Comparison of ENCODE assay signal across 24 cellular contexts in the genomic region with DNA sequence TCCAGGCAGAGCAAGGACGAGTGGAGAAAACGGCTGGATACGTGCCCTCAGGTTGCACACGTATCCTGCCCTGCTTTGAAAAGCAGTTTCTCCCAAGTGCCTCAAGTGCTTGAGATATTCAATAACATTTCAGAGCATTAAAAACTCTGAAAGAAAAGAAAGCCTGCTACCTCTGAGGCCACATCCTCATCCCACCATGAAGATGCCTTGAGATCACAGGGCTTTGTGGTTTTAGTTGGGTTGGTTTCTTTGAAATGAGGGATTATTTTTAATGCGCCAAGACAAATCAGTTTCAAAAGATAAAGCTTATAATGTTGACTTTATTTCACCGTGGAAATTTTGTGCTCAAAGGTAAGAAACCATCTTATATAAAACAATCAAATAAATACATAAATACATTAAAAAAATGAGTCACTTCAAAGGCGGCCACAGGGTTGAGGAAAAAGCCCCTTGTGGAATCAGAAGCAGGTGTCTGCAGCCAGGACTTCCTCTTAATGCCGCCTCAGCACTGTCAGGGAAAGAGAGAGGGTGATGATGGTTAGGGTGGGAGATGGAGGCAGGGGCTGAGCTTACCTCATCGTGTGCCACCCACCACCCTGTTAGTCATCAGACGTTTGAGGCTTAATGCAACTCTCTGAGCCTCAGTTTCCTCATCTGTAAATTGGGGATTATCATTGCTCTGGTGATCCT. TPM values are rescaled to one million over a fixed set of nuclear protein-coding genes. Genes with fewer than 3 reads are reported as not detected.
DNase-seq lines count a peak whose midpoint lies in the region; ATAC-seq, FAIRE-seq and TF ChIP-seq lines count a peak whose summit lies in the region.
"Had no signal": no experiment of that assay in that cellular context is flagged by ENCODE, and none has a peak within 500 bp of the region (broad histone marks: within the 10 kb centered on the region; RNA-seq: fewer than 3 reads in every experiment).

No MANE protein-coding gene starts in this region.

- BruUV-seq in HepG2 (replicated peaks; lab: Mats Ljungman, UMichigan), result no TSS peak

- H3K79me2 ChIP-seq in HepG2 (ENCODE audit: insufficient read depth, low read length), result no peaks in the 10 kb centered on the region

- no peak overlapping the region for H2BK120ac ChIP-seq in neuronal stem cell (ENCODE audit: low read depth, low read length)

- no peaks in the 10 kb centered on the region for H3K36me3 Mint-ChIP-seq in stimulated activated naive B cell treated with anti-CD40 and anti-IgM and Interleukin-4, amounts not matched to agents 10 μg/mL and 1 μg/mL and 100 μg/mL, for 72 hours
- H3K36me3 Mint-ChIP-seq: IgD-negative memory B cell, T-cell had no signal

- TF ChIP-seq CTCF in HepG2 (CRISPR knock-in tag; IDR thresholded peaks at IDR 0.05) (no peak), right lobe of liver (IDR thresholded peaks at IDR 0.05) (no peak), HEK293 (tag by site-specific recombination; IDR thresholded peaks at IDR 0.05) (no peak)

- H3K4me1 ChIP-seq in HepG2 (ENCODE audit: insufficient read depth, low read length) (no peaks in the 10 kb centered on the region), right lobe of liver (peaks cover 0 to 3% (median 0%) of the 10 kb centered on the region in 4 donors), HEK293 (ENCODE audit: control insufficient read depth, insufficient read depth, low read length) (no peaks in the 10 kb centered on the region), SJSA1 (replicated peaks) (peaks cover 50% of the 10 kb centered on the region), neuronal stem cell (ENCODE audit: control insufficient read depth in 2 of 2, insufficient read depth in 1 of 2, low read depth in 1 of 2, low read length in 2 of 2) (peaks cover 3% of the 10 kb centered on the region in 2 donors)

- H2BK15ac ChIP-seq in neuronal stem cell (ENCODE audit: low read length), result no peak overlapping the region

- 31% methylated on average over 10 of the region's 10 CpGs for WGBS in HepG2 (ENCODE audit: low lambda C conversion rate)
- 30% methylated on average over 10 of the region's 10 CpGs for WGBS in right lobe of liver (ENCODE audit: insufficient coverage, low coverage, low lambda C conversion rate, missing lambda C conversion rate)
- no CpG with 5 or more reads among the region's 10 CpGs for WGBS in neuronal stem cell (ENCODE audit: extremely low coverage in 2 of 2, insufficient read length in 2 of 2, insufficient replicate concordance in 1 of 2), 2 donors

- H2BK5ac ChIP-seq in neuronal stem cell (ENCODE audit: low read length), result no peak overlapping the region

- H3K79me1 ChIP-seq in neuronal stem cell (ENCODE audit: low read depth, low read length), result no peaks in the 10 kb centered on the region

- POLR2A ChIA-PET in HepG2 (lab: Yijun Ruan, JAX), result no interaction called here
- POLR2A ChIA-PET in HEK293 (lab: Yijun Ruan, JAX), result interaction anchor here (0.5 kb wide), 1 partner anchor 40 kb away, joined by 5 read pairs; no protein-coding TSS in a partner anchor

- peaks cover 2 to 31% of the 10 kb centered on the region in 2 experiments; a peak in 4 of 5 replicates for H3K27me3 ChIP-seq in HepG2 (ENCODE audit: control insufficient read depth in 1 of 2, insufficient read depth in 2 of 2, low read length in 2 of 2)
- peaks cover 10 to 16% of the 10 kb centered on the region in 2 donors for H3K27me3 ChIP-seq in right lobe of liver
- no peaks in the 10 kb centered on the region for H3K27me3 ChIP-seq in SJSA1 (replicated peaks)
- H3K27me3 ChIP-seq in neuronal stem cell (ENCODE audit: control insufficient read depth in 3 of 3, insufficient read depth in 3 of 3, low read depth in 1 of 3, low read length in 3 of 3), result peaks cover 0 to 51% (median 17%) of the 10 kb centered on the region in 3 experiments

- peaks cover 0 to 6% of the 10 kb centered on the region in 2 donors for H3K4me1 Mint-ChIP-seq in stimulated activated naive B cell treated with anti-CD40 and anti-IgM and Interleukin-4, amounts not matched to agents 10 μg/mL and 1 μg/mL and 100 μg/mL, for 72 hours

- H3K27ac ChIP-seq in HepG2 (ENCODE audit: extremely low read length, insufficient read depth, low read length) (no peak overlapping the region), right lobe of liver (no peak overlapping the region), HEK293 (ENCODE audit: extremely low read depth, low read depth, low read length) (no peak overlapping the region), SJSA1 (no peak overlapping the region), neuronal stem cell (replicated peaks; ENCODE audit: low read length) (no peak overlapping the region)

- intact Hi-C loops in HepG2 (cut with micrococcal nuclease; ENCODE audit: unreplicated experiment) (no loop called here), right lobe of liver (cut with DNase I) (no loop called here)

- no peak overlapping the region for H3K23ac ChIP-seq in neuronal stem cell (ENCODE audit: low read depth, low read length, poor library complexity)

- H3K4ac ChIP-seq in neuronal stem cell (ENCODE audit: low read length), result no peak overlapping the region

- no peak overlapping the region for H2AK5ac ChIP-seq in neuronal stem cell (ENCODE audit: low read depth, low read length)

- H3K4me3 Mint-ChIP-seq in stimulated activated naive B cell treated with anti-CD40 and anti-IgM and Interleukin-4, amounts not matched to agents 10 μg/mL and 1 μg/mL and 100 μg/mL, for 72 hours, result no peak overlapping the region
- H3K4me3 Mint-ChIP-seq: IgD-negative memory B cell, T-cell had no signal

- H3K9ac ChIP-seq in HepG2 (ENCODE audit: insufficient read depth, low read depth, low read length), result no peak overlapping the region
- no peak overlapping the region for H3K9ac ChIP-seq in neuronal stem cell (ENCODE audit: low read depth, low read length, poor library complexity)

- DNase-seq in HepG2 (ENCODE audit: low spot score) (no peak), right lobe of liver (no peak), SJSA1 (ENCODE audit: low read depth in 1 of 2, low spot score in 2 of 2) (no peak), neuronal stem cell (ENCODE audit: low spot score) (no peak)
- no peak for DNase-seq in stimulated activated naive B cell treated with anti-CD40 and anti-IgM and Interleukin-4, amounts not matched to agents 10 μg/mL and 1 μg/mL and 100 μg/mL, for 72 hours
- DNase-seq: ACHN, AML-193, COR-L47, EL, MM.1S, NCI-H187, PC-3, RPMI8226, SHP77 treated with DMSO at 0.1 percent for 48 hours, T-cell had no signal

- H2AFZ ChIP-seq in HepG2 (ENCODE audit: low read length) (no peak overlapping the region), neuronal stem cell (ENCODE audit: low read length) (no peak overlapping the region)

- H3K9me3 ChIP-seq in HepG2 (ENCODE audit: low read length), result no peaks in the 10 kb centered on the region
- no peaks in the 10 kb centered on the region for H3K9me3 ChIP-seq in right lobe of liver
- no peaks in the 10 kb centered on the region for H3K9me3 ChIP-seq in HEK293 (ENCODE audit: control insufficient read depth, insufficient read depth, low read depth, low read length)
- H3K9me3 ChIP-seq in SJSA1 (replicated peaks), result no peaks in the 10 kb centered on the region
- no peaks in the 10 kb centered on the region for H3K9me3 ChIP-seq in neuronal stem cell (replicated peaks in 1 of 2; ENCODE audit: control insufficient read depth in 2 of 2, insufficient read depth in 1 of 2, low read depth in 1 of 2, low read length in 2 of 2)

- H3K9me3 Mint-ChIP-seq in stimulated activated naive B cell treated with anti-CD40 and anti-IgM and Interleukin-4, amounts not matched to agents 10 μg/mL and 1 μg/mL and 100 μg/mL, for 72 hours, result no peaks in the 10 kb centered on the region
- H3K9me3 Mint-ChIP-seq: IgD-negative memory B cell had no signal

- no peak for TF ChIP-seq EP300 in HepG2 (IDR thresholded peaks at IDR 0.05; ENCODE audit: low read depth in 2 of 2, low read length in 2 of 2)
- TF ChIP-seq EP300 in HepG2 (CRISPR knock-in tag; IDR thresholded peaks at IDR 0.05; ENCODE audit: borderline replicate concordance), result no peak

- TF ChIP-seq POLR2A in HepG2 (IDR thresholded peaks at IDR 0.05; ENCODE audit: insufficient read depth in 1 of 2, low read depth in 2 of 2, low read length in 2 of 2) (no peak), right lobe of liver (IDR thresholded peaks at IDR 0.05) (no peak)

- no peak overlapping the region for H2BK12ac ChIP-seq in neuronal stem cell (ENCODE audit: low read length)

- no peak overlapping the region for H3K4me2 ChIP-seq in HepG2 (ENCODE audit: low read depth, low read length)
- no peak overlapping the region for H3K4me2 ChIP-seq in neuronal stem cell (ENCODE audit: insufficient read depth, low read length, poor library complexity, severe bottlenecking)

- H3K27me3 Mint-ChIP-seq in stimulated activated naive B cell treated with anti-CD40 and anti-IgM and Interleukin-4, amounts not matched to agents 10 μg/mL and 1 μg/mL and 100 μg/mL, for 72 hours, result peaks cover 41 to 52% of the 10 kb centered on the region in 2 donors

- H3K18ac ChIP-seq in neuronal stem cell (ENCODE audit: low read length), result no peak overlapping the region

- H3K4me3 ChIP-seq in HepG2 (replicated peaks in 1 of 3; ENCODE audit: insufficient read depth in 1 of 3, low read depth in 2 of 3, low read length in 3 of 3) (no peak overlapping the region), right lobe of liver (no peak overlapping the region), HEK293 (ENCODE audit: low read depth, low read length) (no peak overlapping the region), SJSA1 (peak overlapping the region; percentile 45), neuronal stem cell (ENCODE audit: low read length in 2 of 2) (no peak overlapping the region)

- no peaks in the 10 kb centered on the region for H3K36me3 ChIP-seq in HepG2 (replicated peaks in 1 of 2; ENCODE audit: control insufficient read depth in 1 of 2, insufficient read depth in 2 of 2, low read length in 2 of 2)
- no peaks in the 10 kb centered on the region for H3K36me3 ChIP-seq in right lobe of liver
- no peaks in the 10 kb centered on the region for H3K36me3 ChIP-seq in HEK293 (ENCODE audit: control insufficient read depth in 2 of 2, insufficient read depth in 1 of 2, low read length in 2 of 2)
- no peaks in the 10 kb centered on the region for H3K36me3 ChIP-seq in SJSA1
- no peaks in the 10 kb centered on the region for H3K36me3 ChIP-seq in neuronal stem cell (replicated peaks in 1 of 2; ENCODE audit: control insufficient read depth in 2 of 2, insufficient read depth in 2 of 2, low read length in 2 of 2)

- no peaks in the 10 kb centered on the region for H4K20me1 ChIP-seq in HepG2 (ENCODE audit: insufficient read depth, low read length)

- CTCF ChIA-PET in HepG2 (lab: Yijun Ruan, JAX; ENCODE audit: low intra/inter-chr PET ratio, low total read pairs) (no interaction called here), HEK293 (lab: Yijun Ruan, JAX) (interaction anchor here (0.7 to 1.2 kb wide), 6 partner anchors 9 to 51 kb away, joined by 3 to 5 read pairs (median 3); a partner anchor contains a TSS)

- no peak overlapping the region for H4K91ac ChIP-seq in neuronal stem cell (ENCODE audit: low read depth, low read length, poor library complexity)

- H3K14ac ChIP-seq in neuronal stem cell (ENCODE audit: low read length), result no peak overlapping the region

- in situ Hi-C loops in HepG2 (cut with HindIII; ENCODE audit: extremely low pct_ligation_motif_present, low pct_unique_long_range_greater_than_20kb), result no loop called here

- no peak overlapping the region for H3K27ac Mint-ChIP-seq in stimulated activated naive B cell treated with anti-CD40 and anti-IgM and Interleukin-4, amounts not matched to agents 10 μg/mL and 1 μg/mL and 100 μg/mL, for 72 hours
- H3K27ac Mint-ChIP-seq: IgD-negative memory B cell, T-cell had no signal

- TF ChIP-seq RAD21 in HepG2 (CRISPR knock-in tag; IDR thresholded peaks at IDR 0.05), result no peak

- FAIRE-seq in HepG2 (lab: Jason Lieb, UNC), result no peak
- FAIRE-seq: HTR-8/SVneo had no signal

- no peak overlapping the region for H4K8ac ChIP-seq in neuronal stem cell (ENCODE audit: low read depth, low read length)

- ATAC-seq in HepG2, result no peak
- ATAC-seq in right lobe of liver, result no peak
- ATAC-seq in stimulated activated naive B cell treated with anti-CD40 and anti-IgM and Interleukin-4, amounts not matched to agents 10 μg/mL and 1 μg/mL and 100 μg/mL, for 72 hours (replicated peaks), result peak; percentile 53 to 67
- no peak for ATAC-seq in HG03442 (IDR thresholded peaks at IDR 0.05; ENCODE audit: unreplicated experiment)
- no peak for ATAC-seq in GM21717 (IDR thresholded peaks at IDR 0.05; ENCODE audit: unreplicated experiment)
- ATAC-seq: PC-3, SK-N-SH treated with all-trans-retinoic acid at 6 μM for 48 hours, T-cell had no signal

RNA-seq across cellular contexts. Expression of a gene that starts 1.4 kb away (rescaled TPM):
- total RNA-seq in HepG2 (2016; rRNA removed; fragmentation: Illumina TruSeq; extraction: Trizol) (not detected in 2 replicates), right lobe of liver (under 1 TPM in 1 of 6 experiments, not detected in 5; 0.44 TPM)
- not detected in 2 replicates for total RNA-seq in HepG2 (2016; cell fraction: cytosol; rRNA removed; fragmentation: Illumina TruSeq; extraction: Trizol; ENCODE audit: low read depth)
- 0.24 TPM in 1 of 2 replicates, not detected in the other for total RNA-seq in HepG2 (2016; cell fraction: insoluble cytoplasmic fraction; rRNA removed; fragmentation: Illumina TruSeq; extraction: Trizol)
- total RNA-seq in HepG2 (2016; cell fraction: membrane; rRNA removed; fragmentation: Illumina TruSeq; extraction: Trizol), result not detected in 2 replicates
- not detected in 2 replicates for total RNA-seq in HepG2 (2016; cell fraction: nucleus; rRNA removed; fragmentation: Illumina TruSeq; extraction: Trizol)
- polyA plus RNA-seq in HepG2 (2011; rRNA removed), result 1.9 and 3.7 TPM in 2 replicates
- 2.1 TPM in 2 replicates for polyA plus RNA-seq in HepG2 (2011; cell fraction: cytosol; rRNA removed)
- 0.90 and 2.1 TPM in 2 replicates for polyA plus RNA-seq in HepG2 (2011; cell fraction: nucleus; rRNA removed)
- 0.77 and 4.3 TPM in 2 replicates for polyA plus RNA-seq in HepG2 (2012)
- polyA plus RNA-seq in HepG2 (2016; cell fraction: cytosol; fragmentation: Illumina TruSeq; extraction: Trizol; ENCODE audit: low read depth), result not detected in 2 replicates
- not detected in 2 replicates for polyA plus RNA-seq in HepG2 (2016; cell fraction: insoluble cytoplasmic fraction; fragmentation: Illumina TruSeq; extraction: Trizol; ENCODE audit: low read depth)
- not detected in 2 replicates for polyA plus RNA-seq in HepG2 (2016; cell fraction: membrane; fragmentation: Illumina TruSeq; extraction: Trizol; ENCODE audit: low read depth)
- polyA plus RNA-seq in HepG2 (2016; cell fraction: nucleus; fragmentation: Illumina TruSeq; extraction: Trizol; ENCODE audit: insufficient read depth, low read depth), result 0.79 and 0.81 TPM in 2 replicates
- 0.56 TPM in 1 of 2 replicates, not detected in the other for polyA minus RNA-seq in HepG2 (2011; rRNA and poly(A)+ RNA removed; ENCODE audit: low replicate concordance)
- 2.6 TPM in 1 of 2 replicates, not detected in the other for polyA minus RNA-seq in HepG2 (2011; cell fraction: cytosol; rRNA and poly(A)+ RNA removed)
- not detected in 2 replicates for polyA minus RNA-seq in HepG2 (2011; cell fraction: nucleus; rRNA and poly(A)+ RNA removed)
- total RNA-seq in SJSA1 (2014; rRNA removed; shearing (Covaris generic)), result 112 and 320 TPM in 2 replicates
- polyA plus RNA-seq in neuronal stem cell (2013, experiment 1 of 2), result 5.4 TPM
- polyA plus RNA-seq in neuronal stem cell (2013, experiment 2 of 2), result 5.2 TPM
- total RNA-seq: LHCN-M2, NCI-H460, PC-3, T-cell had no signal
- polyA plus RNA-seq: IgD-negative memory B cell had no signal

RNA-seq across cellular contexts. Expression of a gene that starts 9.7 kb away (rescaled TPM):
- not detected in 2 replicates for total RNA-seq in HepG2 (2016; rRNA removed; fragmentation: Illumina TruSeq; extraction: Trizol)
- total RNA-seq in HepG2 (2016; cell fraction: cytosol; rRNA removed; fragmentation: Illumina TruSeq; extraction: Trizol; ENCODE audit: low read depth), result not detected in 2 replicates
- not detected in 2 replicates for total RNA-seq in HepG2 (2016; cell fraction: insoluble cytoplasmic fraction; rRNA removed; fragmentation: Illumina TruSeq; extraction: Trizol)
- not detected in 2 replicates for total RNA-seq in HepG2 (2016; cell fraction: membrane; rRNA removed; fragmentation: Illumina TruSeq; extraction: Trizol)
- total RNA-seq in HepG2 (2016; cell fraction: nucleus; rRNA removed; fragmentation: Illumina TruSeq; extraction: Trizol), result not detected in 2 replicates
- not detected in 2 replicates for polyA plus RNA-seq in HepG2 (2011; rRNA removed)
- polyA plus RNA-seq in HepG2 (2011; cell fraction: cytosol; rRNA removed), result not detected in 2 replicates
- not detected in 2 replicates for polyA plus RNA-seq in HepG2 (2011; cell fraction: nucleus; rRNA removed)
- 0.92 and 1.8 TPM in 2 replicates for polyA plus RNA-seq in HepG2 (2012)
- polyA plus RNA-seq in HepG2 (2016; cell fraction: cytosol; fragmentation: Illumina TruSeq; extraction: Trizol; ENCODE audit: low read depth), result not detected in 2 replicates
- not detected in 2 replicates for polyA plus RNA-seq in HepG2 (2016; cell fraction: insoluble cytoplasmic fraction; fragmentation: Illumina TruSeq; extraction: Trizol; ENCODE audit: low read depth)
- not detected in 2 replicates for polyA plus RNA-seq in HepG2 (2016; cell fraction: membrane; fragmentation: Illumina TruSeq; extraction: Trizol; ENCODE audit: low read depth)
- polyA plus RNA-seq in HepG2 (2016; cell fraction: nucleus; fragmentation: Illumina TruSeq; extraction: Trizol; ENCODE audit: insufficient read depth, low read depth), result not detected in 2 replicates
- not detected in 2 replicates for polyA minus RNA-seq in HepG2 (2011; rRNA and poly(A)+ RNA removed; ENCODE audit: low replicate concordance)
- not detected in 2 replicates for polyA minus RNA-seq in HepG2 (2011; cell fraction: cytosol; rRNA and poly(A)+ RNA removed)
- polyA minus RNA-seq in HepG2 (2011; cell fraction: nucleus; rRNA and poly(A)+ RNA removed), result not detected in 2 replicates
- 1 to 10 TPM in 2 of 6 experiments, under 1 TPM in 2, not detected in 2; 0.27 to 2.3 (median 1.3) TPM for total RNA-seq in right lobe of liver
- total RNA-seq in SJSA1 (2014; rRNA removed; shearing (Covaris generic)), result not detected in 2 replicates
- polyA plus RNA-seq in neuronal stem cell (2013, experiment 1 of 2), result not detected
- polyA plus RNA-seq in neuronal stem cell (2013, experiment 2 of 2), result not detected
- total RNA-seq: H7, LHCN-M2, NCI-H460, PC-3, T-cell had no signal
- polyA plus RNA-seq: IgD-negative memory B cell had no signal

RNA-seq across cellular contexts. Expression of a gene that starts 51.3 kb away (rescaled TPM):
- total RNA-seq in HepG2 (2016; rRNA removed; fragmentation: Illumina TruSeq; extraction: Trizol), result 10.1 and 19.3 TPM in 2 replicates
- total RNA-seq in HepG2 (2016; cell fraction: cytosol; rRNA removed; fragmentation: Illumina TruSeq; extraction: Trizol; ENCODE audit: low read depth), result 3.7 and 4.0 TPM in 2 replicates
- total RNA-seq in HepG2 (2016; cell fraction: insoluble cytoplasmic fraction; rRNA removed; fragmentation: Illumina TruSeq; extraction: Trizol), result 7.6 and 20.5 TPM in 2 replicates
- total RNA-seq in HepG2 (2016; cell fraction: membrane; rRNA removed; fragmentation: Illumina TruSeq; extraction: Trizol), result 5.4 and 6.2 TPM in 2 replicates
- total RNA-seq in HepG2 (2016; cell fraction: nucleus; rRNA removed; fragmentation: Illumina TruSeq; extraction: Trizol), result 39.7 and 42.7 TPM in 2 replicates
- polyA plus RNA-seq in HepG2 (2011; rRNA removed), result 14.9 and 19.9 TPM in 2 replicates
- polyA plus RNA-seq in HepG2 (2011; cell fraction: cytosol; rRNA removed), result 8.3 and 12.0 TPM in 2 replicates
- 67.2 and 84.3 TPM in 2 replicates for polyA plus RNA-seq in HepG2 (2011; cell fraction: nucleus; rRNA removed)
- 25.5 and 26.0 TPM in 2 replicates for polyA plus RNA-seq in HepG2 (2012)
- 1.4 and 1.6 TPM in 2 replicates for polyA plus RNA-seq in HepG2 (2016; cell fraction: cytosol; fragmentation: Illumina TruSeq; extraction: Trizol; ENCODE audit: low read depth)
- 4.8 and 8.2 TPM in 2 replicates for polyA plus RNA-seq in HepG2 (2016; cell fraction: insoluble cytoplasmic fraction; fragmentation: Illumina TruSeq; extraction: Trizol; ENCODE audit: low read depth)
- polyA plus RNA-seq in HepG2 (2016; cell fraction: membrane; fragmentation: Illumina TruSeq; extraction: Trizol; ENCODE audit: low read depth), result 3.7 and 4.3 TPM in 2 replicates
- 103 and 104 TPM in 2 replicates for polyA plus RNA-seq in HepG2 (2016; cell fraction: nucleus; fragmentation: Illumina TruSeq; extraction: Trizol; ENCODE audit: insufficient read depth, low read depth)
- polyA minus RNA-seq in HepG2 (2011; rRNA and poly(A)+ RNA removed; ENCODE audit: low replicate concordance), result 10.8 and 21.4 TPM in 2 replicates
- 8.2 and 9.7 TPM in 2 replicates for polyA minus RNA-seq in HepG2 (2011; cell fraction: cytosol; rRNA and poly(A)+ RNA removed)
- 37.9 and 38.6 TPM in 2 replicates for polyA minus RNA-seq in HepG2 (2011; cell fraction: nucleus; rRNA and poly(A)+ RNA removed)
- 10 to 100 TPM in 2 of 6 experiments, 1 to 10 TPM in 4; 4.2 to 12.7 (median 9.2) TPM for total RNA-seq in right lobe of liver
- total RNA-seq in SJSA1 (2014; rRNA removed; shearing (Covaris generic)), result 3.4 and 5.1 TPM in 2 replicates
- polyA plus RNA-seq in neuronal stem cell (2013, experiment 1 of 2), result 18.0 TPM
- polyA plus RNA-seq in neuronal stem cell (2013, experiment 2 of 2), result 18.2 TPM

RNA-seq across cellular contexts. Expression of a gene that starts 51.5 kb away (rescaled TPM):
- 5.0 and 8.2 TPM in 2 replicates for total RNA-seq in HepG2 (2016; rRNA removed; fragmentation: Illumina TruSeq; extraction: Trizol)
- 4.1 and 5.4 TPM in 2 replicates for total RNA-seq in HepG2 (2016; cell fraction: cytosol; rRNA removed; fragmentation: Illumina TruSeq; extraction: Trizol; ENCODE audit: low read depth)
- total RNA-seq in HepG2 (2016; cell fraction: insoluble cytoplasmic fraction; rRNA removed; fragmentation: Illumina TruSeq; extraction: Trizol), result 4.9 and 8.0 TPM in 2 replicates
- total RNA-seq in HepG2 (2016; cell fraction: membrane; rRNA removed; fragmentation: Illumina TruSeq; extraction: Trizol), result 5.9 and 7.6 TPM in 2 replicates
- 10.1 and 14.4 TPM in 2 replicates for total RNA-seq in HepG2 (2016; cell fraction: nucleus; rRNA removed; fragmentation: Illumina TruSeq; extraction: Trizol)
- polyA plus RNA-seq in HepG2 (2011; rRNA removed), result 3.8 and 6.8 TPM in 2 replicates
- polyA plus RNA-seq in HepG2 (2011; cell fraction: cytosol; rRNA removed), result 2.8 and 3.4 TPM in 2 replicates
- 11.8 and 13.3 TPM in 2 replicates for polyA plus RNA-seq in HepG2 (2011; cell fraction: nucleus; rRNA removed)
- polyA plus RNA-seq in HepG2 (2012), result 2.8 and 3.0 TPM in 2 replicates
- polyA plus RNA-seq in HepG2 (2016; cell fraction: cytosol; fragmentation: Illumina TruSeq; extraction: Trizol; ENCODE audit: low read depth), result 0.58 and 0.61 TPM in 2 replicates
- polyA plus RNA-seq in HepG2 (2016; cell fraction: insoluble cytoplasmic fraction; fragmentation: Illumina TruSeq; extraction: Trizol; ENCODE audit: low read depth), result 3.6 and 4.9 TPM in 2 replicates
- polyA plus RNA-seq in HepG2 (2016; cell fraction: membrane; fragmentation: Illumina TruSeq; extraction: Trizol; ENCODE audit: low read depth), result 0.73 and 0.76 TPM in 2 replicates
- 8.2 and 9.0 TPM in 2 replicates for polyA plus RNA-seq in HepG2 (2016; cell fraction: nucleus; fragmentation: Illumina TruSeq; extraction: Trizol; ENCODE audit: insufficient read depth, low read depth)
- polyA minus RNA-seq in HepG2 (2011; rRNA and poly(A)+ RNA removed; ENCODE audit: low replicate concordance), result 19.5 and 30.6 TPM in 2 replicates
- polyA minus RNA-seq in HepG2 (2011; cell fraction: cytosol; rRNA and poly(A)+ RNA removed), result 2.5 and 6.1 TPM in 2 replicates
- 22.8 and 22.9 TPM in 2 replicates for polyA minus RNA-seq in HepG2 (2011; cell fraction: nucleus; rRNA and poly(A)+ RNA removed)
- 10 to 100 TPM; 10.6 to 20.1 (median 15.6) TPM for total RNA-seq in right lobe of liver
- total RNA-seq in SJSA1 (2014; rRNA removed; shearing (Covaris generic)), result 6.3 and 10.4 TPM in 2 replicates
- 7.3 TPM for polyA plus RNA-seq in neuronal stem cell (2013, experiment 1 of 2)
- polyA plus RNA-seq in neuronal stem cell (2013, experiment 2 of 2), result 7.7 TPM

Comparison
In these comparisons a context has a peak if more than half of its experiments do, and no peak if none do; other contexts are left out.
1. ATAC-seq: peak in stimulated activated naive B cell treated with anti-CD40 and anti-IgM and Interleukin-4, amounts not matched to agents 10 μg/mL and 1 μg/mL and 100 μg/mL, for 72 hours (2 of 2); none in HepG2 (single experiment), right lobe of liver (0 of 4), HG03442 (single experiment) and GM21717 (single experiment).
2. RNA of a gene that starts 1.4 kb away (total RNA-seq): 112 to 320 TPM in SJSA1; 0.24 TPM in HepG2 and 0.44 TPM in right lobe of liver; every median in the first group is over 10 times any median in the second.